8 cellular contexts compared by ENCODE assay signal in the genomic region with DNA sequence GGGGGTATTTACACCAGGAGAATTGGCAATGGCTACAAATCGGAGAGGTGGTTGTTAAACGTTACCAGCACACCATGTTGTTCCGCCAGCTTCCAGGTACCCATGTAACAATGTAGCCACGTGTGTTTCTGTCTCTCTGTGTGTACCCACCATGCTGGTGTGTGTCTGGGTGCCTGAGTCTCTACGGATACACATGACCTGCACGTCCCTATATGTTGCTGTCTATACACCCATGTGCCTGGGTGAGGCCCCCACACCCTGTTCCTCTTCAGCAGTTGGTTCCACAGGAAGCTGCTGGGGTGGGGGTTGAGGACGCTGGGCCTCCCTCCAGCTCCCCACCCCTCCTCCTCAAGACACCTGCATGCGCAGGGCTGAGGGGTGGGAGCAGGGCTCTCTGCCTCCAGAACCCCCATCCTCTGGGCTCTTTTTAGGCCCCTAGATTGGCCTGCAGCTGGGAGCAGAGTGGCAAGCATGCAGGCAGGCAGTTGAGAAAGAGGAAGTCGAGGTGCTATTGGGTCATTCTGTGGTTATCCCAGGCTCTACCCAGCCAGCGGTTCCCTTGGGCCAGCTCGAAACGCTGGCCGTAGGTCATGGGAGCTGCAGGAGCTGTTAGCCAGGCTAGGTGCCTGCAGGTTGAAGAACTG. TPM values are rescaled to one million over a fixed set of nuclear protein-coding genes. Genes with fewer than 3 reads are reported as not detected.
DNase-seq lines count a peak whose midpoint lies in the region; ATAC-seq and TF ChIP-seq lines count a peak whose summit lies in the region.

A gene (plus strand): TSS at position 351 of the 644 bp plus-strand sequence. CDS start 13,954 bp downstream, outside the sequence.

- 53% methylated on average over 6 of the region's 13 CpGs for WGBS in right lobe of liver (ENCODE audit: insufficient coverage, low coverage, low lambda C conversion rate, missing lambda C conversion rate)
- 82% methylated on average over 12 of the region's 13 CpGs for WGBS in suprapubic skin

- H3K4me1 Mint-ChIP-seq in activated naive CD8-positive, alpha-beta T cell treated with anti-CD3 and anti-CD28 coated beads, Interleukin-2, amount 50 U/mL, for 24 hours, result peaks cover 70% of the 10 kb centered on the region

- H3K27me3 ChIP-seq in SJSA1 (replicated peaks) (peaks cover 8% of the 10 kb centered on the region; the same call in 1 of the 2 replicates), right lobe of liver (no peaks in the 10 kb centered on the region), suprapubic skin (no peaks in the 10 kb centered on the region)

- TF ChIP-seq CTCF in GM12865 (IDR thresholded peaks at IDR 0.05; ENCODE audit: insufficient read depth, low read depth, low read length, missing control alignments) (no peak), right lobe of liver (IDR thresholded peaks at IDR 0.05) (no peak), suprapubic skin (IDR thresholded peaks at IDR 0.05) (no peak)

- H3K9me3 Mint-ChIP-seq in activated naive CD8-positive, alpha-beta T cell treated with anti-CD3 and anti-CD28 coated beads, Interleukin-2, amount 50 U/mL, for 24 hours, result peaks cover 9% of the 10 kb centered on the region

- no peaks in the 10 kb centered on the region for H3K9me3 ChIP-seq in SJSA1 (replicated peaks)
- no peaks in the 10 kb centered on the region for H3K9me3 ChIP-seq in right lobe of liver
- H3K9me3 ChIP-seq in suprapubic skin, result no peaks in the 10 kb centered on the region

- H3K27ac Mint-ChIP-seq in activated naive CD8-positive, alpha-beta T cell treated with anti-CD3 and anti-CD28 coated beads, Interleukin-2, amount 50 U/mL, for 24 hours, result peak within 1 kb of the TSS; percentile 96

- H3K27ac ChIP-seq in SJSA1 (no peak within 1 kb of the TSS), right lobe of liver (peak within 1 kb of the TSS in 1 of 3 donors; percentile 47), suprapubic skin (no peak within 1 kb of the TSS)

- no peak for TF ChIP-seq POLR2A in right lobe of liver (IDR thresholded peaks at IDR 0.05)
- no peak for TF ChIP-seq POLR2A in suprapubic skin (IDR thresholded peaks at IDR 0.05)

- H3K4me1 ChIP-seq in SJSA1 (replicated peaks) (no peaks in the 10 kb centered on the region), right lobe of liver (no peaks in the 10 kb centered on the region), suprapubic skin (no peaks in the 10 kb centered on the region)

- peak; percentile 65 for ATAC-seq in activated naive CD8-positive, alpha-beta T cell treated with anti-CD3 and anti-CD28 coated beads, Interleukin-2, amount 50 U/mL, for 24 hours
- peak; percentile 35 to 77 (median 62) for ATAC-seq in right lobe of liver

- peak within 1 kb of the TSS; percentile 85 for H3K4me3 Mint-ChIP-seq in activated naive CD8-positive, alpha-beta T cell treated with anti-CD3 and anti-CD28 coated beads, Interleukin-2, amount 50 U/mL, for 24 hours

- H3K36me3 Mint-ChIP-seq in activated naive CD8-positive, alpha-beta T cell treated with anti-CD3 and anti-CD28 coated beads, Interleukin-2, amount 50 U/mL, for 24 hours (ENCODE audit: low read depth), result peaks cover 10% of the 10 kb centered on the region

- TF ChIP-seq EP300 in suprapubic skin (IDR thresholded peaks at IDR 0.05), result no peak

- intact Hi-C loops in right lobe of liver (cut with DNase I), result loop anchor here in 1 of 2 donors (10.0 kb wide), 1 partner anchor 244 kb away; no protein-coding TSS in a partner anchor

- H3K36me3 ChIP-seq in SJSA1 (no peaks in the 10 kb centered on the region), right lobe of liver (no peaks in the 10 kb centered on the region), suprapubic skin (no peaks in the 10 kb centered on the region)

- DNase-seq in GM12865 (ENCODE audit: low read depth) (peak; percentile 89), SJSA1 (ENCODE audit: low read depth in 1 of 2, low spot score in 2 of 2) (no peak), right lobe of liver (peak in 2 of 3 donors; percentile 34 to 64), suprapubic skin (ENCODE audit: low spot score in 2 of 2) (peak in 1 of 2 donors; percentile 40), iPS-NIHi11 (ENCODE audit: low spot score) (no peak), OCI-M2 (lab: John Stamatoyannopoulos, UW; ENCODE audit: unreplicated experiment) (no peak), NCI-H226 (no peak)
- DNase-seq in activated naive CD8-positive, alpha-beta T cell treated with anti-CD3 and anti-CD28 coated beads, Interleukin-2, amount 50 U/mL, for 24 hours, result peak; percentile 55

- H3K4me3 ChIP-seq in GM12865 (ENCODE audit: low read depth, low read length) (peak within 1 kb of the TSS; percentile 71), SJSA1 (no peak within 1 kb of the TSS), right lobe of liver (peak within 1 kb of the TSS in 1 of 3 donors; percentile 21), suprapubic skin (no peak within 1 kb of the TSS)

- H3K27me3 Mint-ChIP-seq in activated naive CD8-positive, alpha-beta T cell treated with anti-CD3 and anti-CD28 coated beads, Interleukin-2, amount 50 U/mL, for 24 hours, result no peaks in the 10 kb centered on the region

RNA-seq across cellular contexts. Expression of the gene that starts here (rescaled TPM):
- total RNA-seq in SJSA1 (2014; rRNA removed; shearing (Covaris generic)), result 33.9 and 34.1 TPM in 2 replicates
- 10 to 100 TPM; 15.1 to 19.2 (median 17.7) TPM for total RNA-seq in right lobe of liver
- total RNA-seq in suprapubic skin, result 10 to 100 TPM; 24.2 to 43.5 (median 31.2) TPM

Comparison
In these comparisons a context has a peak if more than half of its experiments do, and no peak if none do; other contexts are left out.
1. DNase-seq: peak in GM12865 (single experiment), activated naive CD8-positive, alpha-beta T cell treated with anti-CD3 and anti-CD28 coated beads, Interleukin-2, amount 50 U/mL, for 24 hours (single experiment) and right lobe of liver (2 of 3); none in SJSA1 (0 of 2), iPS-NIHi11 (single experiment), OCI-M2 (single experiment) and NCI-H226 (single experiment).